Comparison of ENCODE assay signal across 1 cellular context in genomic region chr22:17785185-17786184, GRCh38.
A peak's percentile ranks its signal among the peaks of the same experiment; 100 is the strongest.
TF ChIP-seq lines count a peak whose summit lies in the region.

No MANE protein-coding gene starts in this region.

TF ChIP-seq in HepG2, 621 proteins besides CTCF, POLR2A, EP300 and RAD21 (continued from another document and continues in another):
- no peak for TF ChIP-seq ZNF329 (CRISPR knock-in tag; IDR thresholded peaks at IDR 0.05; ENCODE audit: low read depth)
- TF ChIP-seq STAG1 (CRISPR knock-in tag; IDR thresholded peaks at IDR 0.05) = peak; percentile 80
- TF ChIP-seq ELF3 (CRISPR knock-in tag; IDR thresholded peaks at IDR 0.05) = no peak
- 0 out of 2 replicates have a peak, but pooled peaks have one; percentile 17 for TF ChIP-seq ZNF350 (CRISPR knock-in tag; IDR thresholded peaks at IDR 0.05; ENCODE audit: borderline replicate concordance, low read depth)
- no peak for TF ChIP-seq ZNF746 (CRISPR knock-in tag; IDR thresholded peaks at IDR 0.05)
- TF ChIP-seq ZNF263 (CRISPR knock-in tag; IDR thresholded peaks at IDR 0.05) = peak; percentile 87
- TF ChIP-seq FOXO4 (CRISPR knock-in tag; conservative IDR thresholded peaks at IDR 0.05) = no peak
- TF ChIP-seq SAFB2 (CRISPR knock-in tag; IDR thresholded peaks at IDR 0.05; ENCODE audit: borderline replicate concordance, low read depth) = 0 out of 2 replicates have a peak, but pooled peaks have one; percentile 43
- no peak for TF ChIP-seq MED1 (CRISPR knock-in tag; IDR thresholded peaks at IDR 0.05)
- TF ChIP-seq SALL2 (CRISPR knock-in tag; IDR thresholded peaks at IDR 0.05) = 0 out of 2 replicates have a peak, but pooled peaks have one; percentile 40
- peak; percentile 61 for TF ChIP-seq SMC3 (IDR thresholded peaks at IDR 0.05; ENCODE audit: low read length)
- no peak for TF ChIP-seq ATF1 (CRISPR knock-in tag; IDR thresholded peaks at IDR 0.05)
- TF ChIP-seq XBP1 (CRISPR knock-in tag; IDR thresholded peaks at IDR 0.05) = no peak
- peak; percentile 37 for TF ChIP-seq HNRNPLL (IDR thresholded peaks at IDR 0.05; ENCODE audit: low read depth, low read length, poor library complexity, severe bottlenecking)
- TF ChIP-seq, protein P1, sequence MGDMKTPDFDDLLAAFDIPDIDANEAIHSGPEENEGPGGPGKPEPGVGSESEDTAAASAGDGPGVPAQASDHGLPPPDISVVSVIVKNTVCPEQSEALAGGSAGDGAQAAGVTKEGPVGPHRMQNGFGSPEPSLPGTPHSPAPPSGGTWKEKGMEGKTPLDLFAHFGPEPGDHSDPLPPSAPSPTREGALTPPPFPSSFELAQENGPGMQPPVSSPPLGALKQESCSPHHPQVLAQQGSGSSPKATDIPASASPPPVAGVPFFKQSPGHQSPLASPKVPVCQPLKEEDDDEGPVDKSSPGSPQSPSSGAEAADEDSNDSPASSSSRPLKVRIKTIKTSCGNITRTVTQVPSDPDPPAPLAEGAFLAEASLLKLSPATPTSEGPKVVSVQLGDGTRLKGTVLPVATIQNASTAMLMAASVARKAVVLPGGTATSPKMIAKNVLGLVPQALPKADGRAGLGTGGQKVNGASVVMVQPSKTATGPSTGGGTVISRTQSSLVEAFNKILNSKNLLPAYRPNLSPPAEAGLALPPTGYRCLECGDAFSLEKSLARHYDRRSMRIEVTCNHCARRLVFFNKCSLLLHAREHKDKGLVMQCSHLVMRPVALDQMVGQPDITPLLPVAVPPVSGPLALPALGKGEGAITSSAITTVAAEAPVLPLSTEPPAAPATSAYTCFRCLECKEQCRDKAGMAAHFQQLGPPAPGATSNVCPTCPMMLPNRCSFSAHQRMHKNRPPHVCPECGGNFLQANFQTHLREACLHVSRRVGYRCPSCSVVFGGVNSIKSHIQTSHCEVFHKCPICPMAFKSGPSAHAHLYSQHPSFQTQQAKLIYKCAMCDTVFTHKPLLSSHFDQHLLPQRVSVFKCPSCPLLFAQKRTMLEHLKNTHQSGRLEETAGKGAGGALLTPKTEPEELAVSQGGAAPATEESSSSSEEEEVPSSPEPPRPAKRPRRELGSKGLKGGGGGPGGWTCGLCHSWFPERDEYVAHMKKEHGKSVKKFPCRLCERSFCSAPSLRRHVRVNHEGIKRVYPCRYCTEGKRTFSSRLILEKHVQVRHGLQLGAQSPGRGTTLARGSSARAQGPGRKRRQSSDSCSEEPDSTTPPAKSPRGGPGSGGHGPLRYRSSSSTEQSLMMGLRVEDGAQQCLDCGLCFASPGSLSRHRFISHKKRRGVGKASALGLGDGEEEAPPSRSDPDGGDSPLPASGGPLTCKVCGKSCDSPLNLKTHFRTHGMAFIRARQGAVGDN (CRISPR knock-in tag; IDR thresholded peaks at IDR 0.05) = peak; percentile 76
- TF ChIP-seq FOXK2 (IDR thresholded peaks at IDR 0.05) = no peak
- peak; percentile 79; the same call in 1 of the 2 replicates for TF ChIP-seq KDM2A (CRISPR knock-in tag; IDR thresholded peaks at IDR 0.05; ENCODE audit: borderline replicate concordance, low read depth)
- TF ChIP-seq ZNF44 (CRISPR knock-in tag; IDR thresholded peaks at IDR 0.05) = no peak
- no peak for TF ChIP-seq ZNF234 (CRISPR knock-in tag; conservative IDR thresholded peaks at IDR 0.05)
- TF ChIP-seq ZFP90 (CRISPR knock-in tag; IDR thresholded peaks at IDR 0.05; ENCODE audit: borderline replicate concordance) = no peak
- no peak for TF ChIP-seq MXD4 (CRISPR knock-in tag; IDR thresholded peaks at IDR 0.05)
- peak; percentile 76; the same call in 1 of the 2 replicates for TF ChIP-seq ZBTB33 (CRISPR knock-in tag; IDR thresholded peaks at IDR 0.05)
- TF ChIP-seq, protein P2, sequence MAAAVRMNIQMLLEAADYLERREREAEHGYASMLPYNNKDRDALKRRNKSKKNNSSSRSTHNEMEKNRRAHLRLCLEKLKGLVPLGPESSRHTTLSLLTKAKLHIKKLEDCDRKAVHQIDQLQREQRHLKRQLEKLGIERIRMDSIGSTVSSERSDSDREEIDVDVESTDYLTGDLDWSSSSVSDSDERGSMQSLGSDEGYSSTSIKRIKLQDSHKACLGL (CRISPR knock-in tag; IDR thresholded peaks at IDR 0.05) = no peak
- peak; percentile 70 for TF ChIP-seq HOXA3 (CRISPR knock-in tag; IDR thresholded peaks at IDR 0.05)
- no peak for TF ChIP-seq GABPA (IDR thresholded peaks at IDR 0.05; ENCODE audit: low read depth, low read length)
- no peak for TF ChIP-seq GABPA (CRISPR knock-in tag; IDR thresholded peaks at IDR 0.05; ENCODE audit: low read depth)
- TF ChIP-seq PCBP1 (IDR thresholded peaks at IDR 0.05; ENCODE audit: borderline replicate concordance, low read depth, low read length) = no peak
- TF ChIP-seq, protein P3, sequence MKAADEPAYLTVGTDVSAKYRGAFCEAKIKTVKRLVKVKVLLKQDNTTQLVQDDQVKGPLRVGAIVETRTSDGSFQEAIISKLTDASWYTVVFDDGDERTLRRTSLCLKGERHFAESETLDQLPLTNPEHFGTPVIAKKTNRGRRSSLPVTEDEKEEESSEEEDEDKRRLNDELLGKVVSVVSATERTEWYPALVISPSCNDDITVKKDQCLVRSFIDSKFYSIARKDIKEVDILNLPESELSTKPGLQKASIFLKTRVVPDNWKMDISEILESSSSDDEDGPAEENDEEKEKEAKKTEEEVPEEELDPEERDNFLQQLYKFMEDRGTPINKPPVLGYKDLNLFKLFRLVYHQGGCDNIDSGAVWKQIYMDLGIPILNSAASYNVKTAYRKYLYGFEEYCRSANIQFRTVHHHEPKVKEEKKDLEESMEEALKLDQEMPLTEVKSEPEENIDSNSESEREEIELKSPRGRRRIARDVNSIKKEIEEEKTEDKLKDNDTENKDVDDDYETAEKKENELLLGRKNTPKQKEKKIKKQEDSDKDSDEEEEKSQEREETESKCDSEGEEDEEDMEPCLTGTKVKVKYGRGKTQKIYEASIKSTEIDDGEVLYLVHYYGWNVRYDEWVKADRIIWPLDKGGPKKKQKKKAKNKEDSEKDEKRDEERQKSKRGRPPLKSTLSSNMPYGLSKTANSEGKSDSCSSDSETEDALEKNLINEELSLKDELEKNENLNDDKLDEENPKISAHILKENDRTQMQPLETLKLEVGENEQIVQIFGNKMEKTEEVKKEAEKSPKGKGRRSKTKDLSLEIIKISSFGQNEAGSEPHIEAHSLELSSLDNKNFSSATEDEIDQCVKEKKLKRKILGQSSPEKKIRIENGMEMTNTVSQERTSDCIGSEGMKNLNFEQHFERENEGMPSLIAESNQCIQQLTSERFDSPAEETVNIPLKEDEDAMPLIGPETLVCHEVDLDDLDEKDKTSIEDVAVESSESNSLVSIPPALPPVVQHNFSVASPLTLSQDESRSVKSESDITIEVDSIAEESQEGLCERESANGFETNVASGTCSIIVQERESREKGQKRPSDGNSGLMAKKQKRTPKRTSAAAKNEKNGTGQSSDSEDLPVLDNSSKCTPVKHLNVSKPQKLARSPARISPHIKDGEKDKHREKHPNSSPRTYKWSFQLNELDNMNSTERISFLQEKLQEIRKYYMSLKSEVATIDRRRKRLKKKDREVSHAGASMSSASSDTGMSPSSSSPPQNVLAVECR (CRISPR knock-in tag; IDR thresholded peaks at IDR 0.05; ENCODE audit: borderline replicate concordance) = peak; percentile 22; the same call in 1 of the 2 replicates
- TF ChIP-seq HOXA5 (CRISPR knock-in tag; IDR thresholded peaks at IDR 0.05) = no peak
- TF ChIP-seq AKAP8 (CRISPR knock-in tag; IDR thresholded peaks at IDR 0.05) = peak; percentile 27; the same call in 1 of the 2 replicates
- TF ChIP-seq ZBTB7B (CRISPR knock-in tag; IDR thresholded peaks at IDR 0.05) = 0 out of 2 replicates have a peak, but pooled peaks have one; percentile 34
- 0 out of 2 replicates have a peak, but pooled peaks have one; percentile 33 for TF ChIP-seq POLR2G (IDR thresholded peaks at IDR 0.05; ENCODE audit: low read depth, low read length)
- 0 out of 2 replicates have a peak, but pooled peaks have one; percentile 24 for TF ChIP-seq FOXA3 (CRISPR knock-in tag; IDR thresholded peaks at IDR 0.05)
- no peak for TF ChIP-seq ZEB1 (IDR thresholded peaks at IDR 0.05; ENCODE audit: insufficient replicate concordance, low read depth)
- no peak for TF ChIP-seq ATF5 (CRISPR knock-in tag; IDR thresholded peaks at IDR 0.05; ENCODE audit: low read depth)
- peak; percentile 30; the same call in 1 of the 2 replicates for TF ChIP-seq SPEN (CRISPR knock-in tag; IDR thresholded peaks at IDR 0.05; ENCODE audit: low read depth)
- no peak for TF ChIP-seq ZBTB42 (CRISPR knock-in tag; IDR thresholded peaks at IDR 0.05)
- TF ChIP-seq ZNF260 (CRISPR knock-in tag; IDR thresholded peaks at IDR 0.05; ENCODE audit: borderline replicate concordance, low read depth) = no peak
- no peak for TF ChIP-seq ZSCAN31 (CRISPR knock-in tag; IDR thresholded peaks at IDR 0.05; ENCODE audit: low read depth)
- peak; percentile 84 for TF ChIP-seq BHLHE40 (IDR thresholded peaks at IDR 0.05; ENCODE audit: low read length)
- 0 out of 2 replicates have a peak, but pooled peaks have one; percentile 24 for TF ChIP-seq BCL3 (CRISPR knock-in tag; IDR thresholded peaks at IDR 0.05)
- no peak for TF ChIP-seq ZNF879 (CRISPR knock-in tag; IDR thresholded peaks at IDR 0.05)
- peak; percentile 47; the same call in 1 of the 2 replicates for TF ChIP-seq MYC (CRISPR knock-in tag; IDR thresholded peaks at IDR 0.05; ENCODE audit: borderline replicate concordance)
- TF ChIP-seq ZNF280B (CRISPR knock-in tag; IDR thresholded peaks at IDR 0.05; ENCODE audit: borderline replicate concordance) = peak; percentile 33; the same call in 1 of the 2 replicates
- TF ChIP-seq, protein P4, sequence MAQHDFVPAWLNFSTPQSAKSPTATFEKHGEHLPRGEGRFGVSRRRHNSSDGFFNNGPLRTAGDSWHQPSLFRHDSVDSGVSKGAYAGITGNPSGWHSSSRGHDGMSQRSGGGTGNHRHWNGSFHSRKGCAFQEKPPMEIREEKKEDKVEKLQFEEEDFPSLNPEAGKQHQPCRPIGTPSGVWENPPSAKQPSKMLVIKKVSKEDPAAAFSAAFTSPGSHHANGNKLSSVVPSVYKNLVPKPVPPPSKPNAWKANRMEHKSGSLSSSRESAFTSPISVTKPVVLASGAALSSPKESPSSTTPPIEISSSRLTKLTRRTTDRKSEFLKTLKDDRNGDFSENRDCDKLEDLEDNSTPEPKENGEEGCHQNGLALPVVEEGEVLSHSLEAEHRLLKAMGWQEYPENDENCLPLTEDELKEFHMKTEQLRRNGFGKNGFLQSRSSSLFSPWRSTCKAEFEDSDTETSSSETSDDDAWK (CRISPR knock-in tag; IDR thresholded peaks at IDR 0.05) = no peak
- TF ChIP-seq, protein P5, sequence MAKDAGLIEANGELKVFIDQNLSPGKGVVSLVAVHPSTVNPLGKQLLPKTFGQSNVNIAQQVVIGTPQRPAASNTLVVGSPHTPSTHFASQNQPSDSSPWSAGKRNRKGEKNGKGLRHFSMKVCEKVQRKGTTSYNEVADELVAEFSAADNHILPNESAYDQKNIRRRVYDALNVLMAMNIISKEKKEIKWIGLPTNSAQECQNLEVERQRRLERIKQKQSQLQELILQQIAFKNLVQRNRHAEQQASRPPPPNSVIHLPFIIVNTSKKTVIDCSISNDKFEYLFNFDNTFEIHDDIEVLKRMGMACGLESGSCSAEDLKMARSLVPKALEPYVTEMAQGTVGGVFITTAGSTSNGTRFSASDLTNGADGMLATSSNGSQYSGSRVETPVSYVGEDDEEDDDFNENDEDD (CRISPR knock-in tag; IDR thresholded peaks at IDR 0.05; ENCODE audit: borderline replicate concordance) = peak; percentile 37; the same call in 1 of the 2 replicates
- TF ChIP-seq NFE2L1 (CRISPR knock-in tag; IDR thresholded peaks at IDR 0.05; ENCODE audit: borderline replicate concordance) = 0 out of 2 replicates have a peak, but pooled peaks have one; percentile 41
- no peak for TF ChIP-seq LCORL (IDR thresholded peaks at IDR 0.05)
- no peak for TF ChIP-seq LCORL (CRISPR knock-in tag; IDR thresholded peaks at IDR 0.05)
